Comparison of ENCODE assay signal across 8 cellular contexts in the genomic region with DNA sequence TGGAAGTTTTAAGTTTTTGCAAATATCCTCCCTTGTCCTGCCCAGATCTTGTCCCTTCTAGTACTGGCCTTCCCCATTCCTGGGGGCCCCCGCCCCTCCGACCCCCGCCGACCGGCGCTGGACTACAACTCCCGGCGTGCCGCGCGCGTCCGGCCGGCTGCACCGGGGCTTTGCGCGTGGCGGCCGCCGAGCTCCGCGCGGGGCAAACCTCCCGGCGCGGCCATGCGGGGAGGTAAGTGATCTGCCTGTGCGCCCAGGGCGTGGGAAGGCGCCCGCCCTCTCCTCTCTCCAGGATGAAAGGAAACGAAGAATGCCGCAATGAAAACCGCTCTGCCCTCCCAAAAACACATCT. TPM values are rescaled to one million over a fixed set of nuclear protein-coding genes. Genes with fewer than 3 reads are reported as not detected.
DNase-seq lines count a peak whose midpoint lies in the region; ATAC-seq and TF ChIP-seq lines count a peak whose summit lies in the region.

No MANE protein-coding gene starts in this region.

- peak overlapping the region; percentile 66 for H3K4me3 ChIP-seq in SJSA1

- H3K27ac ChIP-seq in SJSA1, result peak overlapping the region; percentile 92

- intact Hi-C loops in head of caudate nucleus (cut with DNase I), result loop anchor here (5.0 kb wide), 3 partner anchors 41 to 134 kb away; no protein-coding TSS in a partner anchor

- peaks cover 3% of the 10 kb centered on the region for H3K36me3 Mint-ChIP-seq in activated naive CD8-positive, alpha-beta T cell

- no peak for TF ChIP-seq CTCF in omental fat pad (IDR thresholded peaks at IDR 0.05)

- DNase-seq in D341Med (ENCODE audit: low spot score), result peak; percentile 88
- peak in 1 of 2 experiments; percentile 72 for DNase-seq in SJSA1 (ENCODE audit: low read depth in 1 of 2, low spot score in 2 of 2)
- DNase-seq in head of caudate nucleus, result peak; percentile 31 to 89 (median 76)
- no peak for DNase-seq in omental fat pad (ENCODE audit: low spot score)
- DNase-seq in GOT3 (lab: John Stamatoyannopoulos, UW), result no peak

- H3K27me3 ChIP-seq in SJSA1 (replicated peaks), result no peaks in the 10 kb centered on the region

- H3K4me1 Mint-ChIP-seq in activated naive CD8-positive, alpha-beta T cell (ENCODE audit: low read depth), result peaks cover 39% of the 10 kb centered on the region

- H3K9me3 Mint-ChIP-seq in activated naive CD8-positive, alpha-beta T cell (ENCODE audit: low read depth), result no peaks in the 10 kb centered on the region

- H3K36me3 ChIP-seq in SJSA1, result peaks cover 8% of the 10 kb centered on the region; the same call in 1 of the 2 replicates

- H3K9me3 ChIP-seq in SJSA1 (replicated peaks), result peaks cover 5% of the 10 kb centered on the region; the same call in 1 of the 2 replicates

- peak overlapping the region; percentile 84 for H3K27ac Mint-ChIP-seq in activated naive CD8-positive, alpha-beta T cell

- peak overlapping the region; percentile 88 for H3K4me3 Mint-ChIP-seq in activated naive CD8-positive, alpha-beta T cell

- ATAC-seq in GM19328 (IDR thresholded peaks at IDR 0.05; ENCODE audit: unreplicated experiment), result peak; percentile 72
- ATAC-seq in HG03439 (IDR thresholded peaks at IDR 0.05; ENCODE audit: unreplicated experiment), result peak; percentile 79
- peak; percentile 56 for ATAC-seq in omental fat pad (ENCODE audit: low FRiP score)

- peaks cover 10% of the 10 kb centered on the region for H3K27me3 Mint-ChIP-seq in activated naive CD8-positive, alpha-beta T cell

- H3K4me1 ChIP-seq in SJSA1 (replicated peaks), result peaks cover 46% of the 10 kb centered on the region

RNA-seq across cellular contexts. Expression of a gene that starts 3.2 kb away (rescaled TPM):
- 1.3 TPM in 1 of 2 replicates, not detected in the other for total RNA-seq in SJSA1 (2014; rRNA removed; shearing (Covaris generic))
- 1 to 10 TPM in 1 of 4 donors, under 1 TPM in 2, not detected in 1; 0.63 to 1.3 (median 0.72) TPM for total RNA-seq in omental fat pad

Comparison
In these comparisons a context has a peak if more than half of its experiments do, and no peak if none do; other contexts are left out.
1. DNase-seq: peak in D341Med (single experiment) and head of caudate nucleus (42 of 42); none in omental fat pad (single experiment) and GOT3 (single experiment).
2. Peak in every context shown above with its lines, with median percentiles within 50 percentile points of each other: ATAC-seq.